In genomic region chr21:34199121-34199910, GRCh38 we compare ENCODE assay signal across 12 cellular contexts.
DNase-seq lines count a peak whose midpoint lies in the region; ATAC-seq and TF ChIP-seq lines count a peak whose summit lies in the region.
"Had no signal": no experiment of that assay in that cellular context is flagged by ENCODE, and none has a peak within 500 bp of the region (broad histone marks: within the 10 kb centered on the region; RNA-seq: fewer than 3 reads in every experiment).

No MANE protein-coding gene starts in this region.

- no peak overlapping the region for H3K4me3 Mint-ChIP-seq in activated CD4-positive, alpha-beta T cell treated with anti-CD3 and anti-CD28 coated beads, Interleukin-2, amount 10 ng/mL, durations not matched to agents 7 days and 5 days

- no peak overlapping the region for H3K27ac ChIP-seq in OCI-LY7 (ENCODE audit: low read depth, low read length, poor library complexity, severe bottlenecking)
- peak overlapping the region; percentile 7 for H3K27ac ChIP-seq in colonic mucosa
- peak overlapping the region in 7 of 8 donors; percentile 57 to 94 (median 76) for H3K27ac ChIP-seq in spleen
- no peak overlapping the region for H3K27ac ChIP-seq in psoas muscle
- H3K27ac ChIP-seq: PC-9, suprapubic skin had no signal

- CTCF ChIA-PET in activated CD4-positive, alpha-beta T cell treated with anti-CD3 and anti-CD28 coated beads, Interleukin-2, amount 10 ng/mL, durations not matched to agents 7 days and 5 days (lab: Charles Lee), result interaction anchor here (0.5 to 2.2 kb wide), 16 partner anchors 10 to 1083 kb away, joined by 3 to 10 read pairs (median 4); no protein-coding TSS in a partner anchor
- CTCF ChIA-PET in OCI-LY7 (lab: Charles Lee; ENCODE audit: unreplicated experiment), result no interaction called here

- no peak overlapping the region for H3K4me2 ChIP-seq in OCI-LY7 (ENCODE audit: low read length)
- H3K4me2 ChIP-seq: PC-9 had no signal

- H3K4me1 ChIP-seq in OCI-LY7 (ENCODE audit: insufficient read depth, low read length, poor library complexity, severe bottlenecking) (peaks cover 9% of the 10 kb centered on the region), colonic mucosa (no peaks in the 10 kb centered on the region), spleen (peaks cover 10 to 68% (median 45%) of the 10 kb centered on the region in 6 donors), psoas muscle (peaks cover 4% of the 10 kb centered on the region)

- no peaks in the 10 kb centered on the region for H3K36me3 Mint-ChIP-seq in activated CD4-positive, alpha-beta T cell treated with anti-CD3 and anti-CD28 coated beads, Interleukin-2, amount 10 ng/mL, durations not matched to agents 7 days and 5 days (ENCODE audit: low read depth)

- H4K20me1 ChIP-seq in OCI-LY7 (ENCODE audit: insufficient read depth, low read length), result no peaks in the 10 kb centered on the region

- no peaks in the 10 kb centered on the region for H3K79me2 ChIP-seq in OCI-LY7 (ENCODE audit: insufficient read depth, low read depth, low read length)

- peaks cover 51% of the 10 kb centered on the region for H3K4me1 Mint-ChIP-seq in activated CD4-positive, alpha-beta T cell treated with anti-CD3 and anti-CD28 coated beads, Interleukin-2, amount 10 ng/mL, durations not matched to agents 7 days and 5 days

- no peak for ATAC-seq in psoas muscle

- DNase-seq in activated CD4-positive, alpha-beta T cell treated with anti-CD3 and anti-CD28 coated beads, Interleukin-2, amount 10 ng/mL, durations not matched to agents 7 days and 5 days, result no peak
- DNase-seq in activated CD4-positive, alpha-beta T cell treated with anti-CD3 and anti-CD28 coated beads, Interleukin-2, amount 50 U/mL, for 4 hours, result no peak
- DNase-seq in OCI-LY7 (ENCODE audit: low spot score) (no peak), colonic mucosa (no peak), spleen (no peak), psoas muscle (no peak), iPS-NIHi11 (ENCODE audit: low spot score) (no peak), NCI-H2107 treated with DMSO at 0.1 percent for 48 hours (lab: John Stamatoyannopoulos, UW; ENCODE audit: unreplicated experiment) (no peak)
- DNase-seq: NCI-H2029, PC-9, posterior cingulate gyrus had no signal

- H3K27me3 ChIP-seq in colonic mucosa (no peaks in the 10 kb centered on the region), spleen (replicated peaks in 1 of 7) (peaks cover 0 to 11% (median 0%) of the 10 kb centered on the region in 7 donors), psoas muscle (ENCODE audit: insufficient read depth in 3 of 3, low read length in 2 of 3) (no peaks in the 10 kb centered on the region)
- H3K27me3 ChIP-seq: suprapubic skin had no signal

- H3K9me3 Mint-ChIP-seq in activated CD4-positive, alpha-beta T cell treated with anti-CD3 and anti-CD28 coated beads, Interleukin-2, amount 10 ng/mL, durations not matched to agents 7 days and 5 days, result no peaks in the 10 kb centered on the region

- 64 to 75% (median 66%) methylated on average over 7 of the region's 7 CpGs for WGBS in spleen, 5 donors
- 69 to 72% (median 70%) methylated on average over 7 of the region's 7 CpGs for WGBS in psoas muscle, 3 donors

- no peak for TF ChIP-seq CTCF in OCI-LY7 (conservative IDR thresholded peaks at IDR 0.05; ENCODE audit: low read length)
- no peak for TF ChIP-seq CTCF in colonic mucosa (IDR thresholded peaks at IDR 0.05)
- no peak for TF ChIP-seq CTCF in spleen (IDR thresholded peaks at IDR 0.05 in 8 of 11, conservative IDR thresholded peaks at IDR 0.05 in 3 of 11)
- no peak for TF ChIP-seq CTCF in psoas muscle (IDR thresholded peaks at IDR 0.05)

- POLR2A ChIA-PET in activated CD4-positive, alpha-beta T cell treated with anti-CD3 and anti-CD28 coated beads, Interleukin-2, amount 10 ng/mL, durations not matched to agents 7 days and 5 days (lab: Charles Lee), result interaction anchor here (0.6 kb wide), 1 partner anchor 73 kb away, joined by 4 read pairs; no protein-coding TSS in a partner anchor
- POLR2A ChIA-PET in OCI-LY7 (lab: Charles Lee), result interaction anchor here (1.1 kb wide), 1 partner anchor 127 kb away, joined by 3 read pairs; no protein-coding TSS in a partner anchor

- TF ChIP-seq POLR2A in spleen (IDR thresholded peaks at IDR 0.05), result no peak

- intact Hi-C loops in OCI-LY7 (cut with micrococcal nuclease; ENCODE audit: unreplicated experiment) (no loop called here), colonic mucosa (cut with DNase I) (no loop called here), spleen (cut with DNase I; ENCODE audit: low total_unique reads) (no loop called here), psoas muscle (cut with DNase I) (loop anchor here in 1 of 2 donors (10.0 kb wide), 1 partner anchor 115 kb away; no protein-coding TSS in a partner anchor)

- H3K36me3 ChIP-seq in OCI-LY7 (ENCODE audit: insufficient read depth, low read length) (no peaks in the 10 kb centered on the region), colonic mucosa (no peaks in the 10 kb centered on the region), spleen (no peaks in the 10 kb centered on the region), psoas muscle (ENCODE audit: insufficient read depth in 1 of 2, low read depth in 1 of 2) (no peaks in the 10 kb centered on the region)
- H3K36me3 ChIP-seq: suprapubic skin had no signal

- BruUV-seq in OCI-LY7 (replicated peaks; lab: Mats Ljungman, UMichigan), result no TSS peak

- H3K4me3 ChIP-seq in OCI-LY7 (ENCODE audit: low read depth, low read length, poor library complexity, severe bottlenecking), result no peak overlapping the region
- H3K4me3 ChIP-seq in colonic mucosa, result no peak overlapping the region
- H3K4me3 ChIP-seq in spleen, result peak overlapping the region in 1 of 8 donors; percentile 56
- H3K4me3 ChIP-seq in psoas muscle, result no peak overlapping the region
- H3K4me3 ChIP-seq: PC-9, suprapubic skin had no signal

- H3K27ac Mint-ChIP-seq in activated CD4-positive, alpha-beta T cell treated with anti-CD3 and anti-CD28 coated beads, Interleukin-2, amount 10 ng/mL, durations not matched to agents 7 days and 5 days, result peak overlapping the region; percentile 86

- no peak overlapping the region for H3K9ac ChIP-seq in colonic mucosa (ENCODE audit: low read depth in 2 of 2, low read length in 2 of 2)

- 0 out of 2 replicates have a peak overlapping the region, but pooled peaks have one; percentile 33 for H2AFZ ChIP-seq in OCI-LY7 (ENCODE audit: low read length)
- H2AFZ ChIP-seq: PC-9 had no signal

- H3K9me3 ChIP-seq in OCI-LY7 (ENCODE audit: low read length) (no peaks in the 10 kb centered on the region), colonic mucosa (no peaks in the 10 kb centered on the region), spleen (no peaks in the 10 kb centered on the region), psoas muscle (no peaks in the 10 kb centered on the region)
- H3K9me3 ChIP-seq: suprapubic skin had no signal

- H3K9me2 ChIP-seq in OCI-LY7 (ENCODE audit: insufficient read depth, low read length), result no peaks in the 10 kb centered on the region

- H3K27me3 Mint-ChIP-seq in activated CD4-positive, alpha-beta T cell treated with anti-CD3 and anti-CD28 coated beads, Interleukin-2, amount 10 ng/mL, durations not matched to agents 7 days and 5 days, result no peaks in the 10 kb centered on the region

Comparison
In these comparisons a context has a peak if more than half of its experiments do, and no peak if none do; other contexts are left out.
1. H3K27ac ChIP-seq: peak in colonic mucosa (single experiment) and spleen (7 of 8); none in OCI-LY7 (single experiment) and psoas muscle (single experiment).